Comparison of ENCODE assay signal across 1 cellular context in the genomic region with DNA sequence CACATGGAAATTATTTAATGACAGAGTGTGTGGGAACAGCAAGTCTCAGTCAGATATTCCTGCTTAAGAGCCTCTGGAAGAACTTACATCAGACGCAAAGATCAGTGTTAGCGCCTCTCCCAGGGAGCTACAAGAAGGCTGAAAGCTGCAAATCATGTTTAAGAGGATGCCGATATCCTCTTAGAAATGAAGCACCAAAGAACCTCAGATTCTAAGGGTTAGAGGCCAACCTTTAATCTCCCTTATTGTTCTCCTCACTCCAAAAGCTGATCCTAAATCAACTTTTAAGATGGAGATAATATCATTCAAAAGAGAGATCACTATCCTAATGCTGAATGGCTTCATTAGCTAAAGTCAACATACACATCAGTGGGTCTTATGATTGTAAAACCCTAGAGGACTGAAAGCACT.
TF ChIP-seq lines count a peak whose summit lies in the region.

No MANE protein-coding gene starts in this region.

TF ChIP-seq in HEK293, 187 proteins besides CTCF, POLR2A, EP300 and RAD21 (continued from another document and continues in another):
- TF ChIP-seq ZNF549 (tag by site-specific recombination; IDR thresholded peaks at IDR 0.05): no peak
- TF ChIP-seq ZNF561 (tag by site-specific recombination; IDR thresholded peaks at IDR 0.05; ENCODE audit: borderline replicate concordance): peak; percentile 75
- no peak for TF ChIP-seq ZNF175 (tag by site-specific recombination; IDR thresholded peaks at IDR 0.05)
- no peak for TF ChIP-seq EGR2 (tag by site-specific recombination; IDR thresholded peaks at IDR 0.05; ENCODE audit: low read depth)
- TF ChIP-seq ZNF114 (tag by site-specific recombination; IDR thresholded peaks at IDR 0.05): no peak
- TF ChIP-seq BCL11B (tag by site-specific recombination; IDR thresholded peaks at IDR 0.05; ENCODE audit: low read depth): peak; percentile 23; the same call in 1 of the 2 replicates
- TF ChIP-seq, protein P1, sequence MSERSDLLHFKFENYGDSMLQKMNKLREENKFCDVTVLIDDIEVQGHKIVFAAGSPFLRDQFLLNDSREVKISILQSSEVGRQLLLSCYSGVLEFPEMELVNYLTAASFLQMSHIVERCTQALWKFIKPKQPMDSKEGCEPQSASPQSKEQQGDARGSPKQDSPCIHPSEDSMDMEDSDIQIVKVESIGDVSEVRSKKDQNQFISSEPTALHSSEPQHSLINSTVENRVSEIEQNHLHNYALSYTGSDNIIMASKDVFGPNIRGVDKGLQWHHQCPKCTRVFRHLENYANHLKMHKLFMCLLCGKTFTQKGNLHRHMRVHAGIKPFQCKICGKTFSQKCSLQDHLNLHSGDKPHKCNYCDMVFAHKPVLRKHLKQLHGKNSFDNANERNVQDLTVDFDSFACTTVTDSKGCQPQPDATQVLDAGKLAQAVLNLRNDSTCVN (tag by site-specific recombination; optimal IDR thresholded peaks at IDR 0.05): no peak
- TF ChIP-seq ZNF548 (tag by site-specific recombination; IDR thresholded peaks at IDR 0.05): no peak
- TF ChIP-seq ZNF596 (tag by site-specific recombination; IDR thresholded peaks at IDR 0.05): peak; percentile 85
- peak; percentile 98 for TF ChIP-seq OSR2 (tag by site-specific recombination; IDR thresholded peaks at IDR 0.05)
- peak; percentile 68; the same call in 1 of the 2 replicates for TF ChIP-seq ZSCAN30 (tag by site-specific recombination; IDR thresholded peaks at IDR 0.05)
- TF ChIP-seq ZSCAN23 (tag by site-specific recombination; IDR thresholded peaks at IDR 0.05): 0 out of 2 replicates have a peak, but pooled peaks have one; percentile 52
- TF ChIP-seq, protein P2, sequence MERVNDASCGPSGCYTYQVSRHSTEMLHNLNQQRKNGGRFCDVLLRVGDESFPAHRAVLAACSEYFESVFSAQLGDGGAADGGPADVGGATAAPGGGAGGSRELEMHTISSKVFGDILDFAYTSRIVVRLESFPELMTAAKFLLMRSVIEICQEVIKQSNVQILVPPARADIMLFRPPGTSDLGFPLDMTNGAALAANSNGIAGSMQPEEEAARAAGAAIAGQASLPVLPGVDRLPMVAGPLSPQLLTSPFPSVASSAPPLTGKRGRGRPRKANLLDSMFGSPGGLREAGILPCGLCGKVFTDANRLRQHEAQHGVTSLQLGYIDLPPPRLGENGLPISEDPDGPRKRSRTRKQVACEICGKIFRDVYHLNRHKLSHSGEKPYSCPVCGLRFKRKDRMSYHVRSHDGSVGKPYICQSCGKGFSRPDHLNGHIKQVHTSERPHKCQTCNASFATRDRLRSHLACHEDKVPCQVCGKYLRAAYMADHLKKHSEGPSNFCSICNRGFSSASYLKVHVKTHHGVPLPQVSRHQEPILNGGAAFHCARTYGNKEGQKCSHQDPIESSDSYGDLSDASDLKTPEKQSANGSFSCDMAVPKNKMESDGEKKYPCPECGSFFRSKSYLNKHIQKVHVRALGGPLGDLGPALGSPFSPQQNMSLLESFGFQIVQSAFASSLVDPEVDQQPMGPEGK (tag by site-specific recombination; IDR thresholded peaks at IDR 0.05): no peak
- no peak for TF ChIP-seq ZNF16 (tag by site-specific recombination; IDR thresholded peaks at IDR 0.05; ENCODE audit: low read depth)
- TF ChIP-seq ZNF366 (tag by site-specific recombination; conservative IDR thresholded peaks at IDR 0.05): peak; percentile 59; the same call in 1 of the 2 replicates
- no peak for TF ChIP-seq GLIS2 (tag by site-specific recombination; IDR thresholded peaks at IDR 0.05)
- no peak for TF ChIP-seq ZNF169 (tag by site-specific recombination; IDR thresholded peaks at IDR 0.05)
- 0 out of 2 replicates have a peak, but pooled peaks have one; percentile 18 for TF ChIP-seq ZIC2 (tag by site-specific recombination; IDR thresholded peaks at IDR 0.05)
- TF ChIP-seq, protein P3, sequence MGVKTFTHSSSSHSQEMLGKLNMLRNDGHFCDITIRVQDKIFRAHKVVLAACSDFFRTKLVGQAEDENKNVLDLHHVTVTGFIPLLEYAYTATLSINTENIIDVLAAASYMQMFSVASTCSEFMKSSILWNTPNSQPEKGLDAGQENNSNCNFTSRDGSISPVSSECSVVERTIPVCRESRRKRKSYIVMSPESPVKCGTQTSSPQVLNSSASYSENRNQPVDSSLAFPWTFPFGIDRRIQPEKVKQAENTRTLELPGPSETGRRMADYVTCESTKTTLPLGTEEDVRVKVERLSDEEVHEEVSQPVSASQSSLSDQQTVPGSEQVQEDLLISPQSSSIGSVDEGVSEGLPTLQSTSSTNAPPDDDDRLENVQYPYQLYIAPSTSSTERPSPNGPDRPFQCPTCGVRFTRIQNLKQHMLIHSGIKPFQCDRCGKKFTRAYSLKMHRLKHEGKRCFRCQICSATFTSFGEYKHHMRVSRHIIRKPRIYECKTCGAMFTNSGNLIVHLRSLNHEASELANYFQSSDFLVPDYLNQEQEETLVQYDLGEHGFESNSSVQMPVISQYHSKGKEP (tag by site-specific recombination; IDR thresholded peaks at IDR 0.05): peak; percentile 76
- no peak for TF ChIP-seq ZBTB1 (tag by site-specific recombination; IDR thresholded peaks at IDR 0.05)
- TF ChIP-seq ZNF785 (tag by site-specific recombination; IDR thresholded peaks at IDR 0.05): no peak
- no peak for TF ChIP-seq ZNF76 (tag by site-specific recombination; IDR thresholded peaks at IDR 0.05; ENCODE audit: borderline replicate concordance, low read depth)
- TF ChIP-seq FEZF1 (tag by site-specific recombination; IDR thresholded peaks at IDR 0.05): peak; percentile 95
- no peak for TF ChIP-seq BCL11A (tag by site-specific recombination; IDR thresholded peaks at IDR 0.05; ENCODE audit: low read depth)
- TF ChIP-seq, protein P4, sequence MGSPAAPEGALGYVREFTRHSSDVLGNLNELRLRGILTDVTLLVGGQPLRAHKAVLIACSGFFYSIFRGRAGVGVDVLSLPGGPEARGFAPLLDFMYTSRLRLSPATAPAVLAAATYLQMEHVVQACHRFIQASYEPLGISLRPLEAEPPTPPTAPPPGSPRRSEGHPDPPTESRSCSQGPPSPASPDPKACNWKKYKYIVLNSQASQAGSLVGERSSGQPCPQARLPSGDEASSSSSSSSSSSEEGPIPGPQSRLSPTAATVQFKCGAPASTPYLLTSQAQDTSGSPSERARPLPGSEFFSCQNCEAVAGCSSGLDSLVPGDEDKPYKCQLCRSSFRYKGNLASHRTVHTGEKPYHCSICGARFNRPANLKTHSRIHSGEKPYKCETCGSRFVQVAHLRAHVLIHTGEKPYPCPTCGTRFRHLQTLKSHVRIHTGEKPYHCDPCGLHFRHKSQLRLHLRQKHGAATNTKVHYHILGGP (tag by site-specific recombination; IDR thresholded peaks at IDR 0.05): 0 out of 2 replicates have a peak, but pooled peaks have one; percentile 10
- peak; percentile 59; the same call in 1 of the 2 replicates for TF ChIP-seq KLF10 (tag by site-specific recombination; IDR thresholded peaks at IDR 0.05)
- TF ChIP-seq ZNF571 (tag by site-specific recombination; IDR thresholded peaks at IDR 0.05): no peak
- TF ChIP-seq ZNF776 (tag by site-specific recombination; IDR thresholded peaks at IDR 0.05; ENCODE audit: borderline replicate concordance): no peak
- TF ChIP-seq SP7 (tag by site-specific recombination; IDR thresholded peaks at IDR 0.05): 0 out of 2 replicates have a peak, but pooled peaks have one; percentile 20
- TF ChIP-seq, protein P5, sequence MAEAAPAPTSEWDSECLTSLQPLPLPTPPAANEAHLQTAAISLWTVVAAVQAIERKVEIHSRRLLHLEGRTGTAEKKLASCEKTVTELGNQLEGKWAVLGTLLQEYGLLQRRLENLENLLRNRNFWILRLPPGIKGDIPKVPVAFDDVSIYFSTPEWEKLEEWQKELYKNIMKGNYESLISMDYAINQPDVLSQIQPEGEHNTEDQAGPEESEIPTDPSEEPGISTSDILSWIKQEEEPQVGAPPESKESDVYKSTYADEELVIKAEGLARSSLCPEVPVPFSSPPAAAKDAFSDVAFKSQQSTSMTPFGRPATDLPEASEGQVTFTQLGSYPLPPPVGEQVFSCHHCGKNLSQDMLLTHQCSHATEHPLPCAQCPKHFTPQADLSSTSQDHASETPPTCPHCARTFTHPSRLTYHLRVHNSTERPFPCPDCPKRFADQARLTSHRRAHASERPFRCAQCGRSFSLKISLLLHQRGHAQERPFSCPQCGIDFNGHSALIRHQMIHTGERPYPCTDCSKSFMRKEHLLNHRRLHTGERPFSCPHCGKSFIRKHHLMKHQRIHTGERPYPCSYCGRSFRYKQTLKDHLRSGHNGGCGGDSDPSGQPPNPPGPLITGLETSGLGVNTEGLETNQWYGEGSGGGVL (tag by site-specific recombination; IDR thresholded peaks at IDR 0.05): no peak
- TF ChIP-seq, protein P6, sequence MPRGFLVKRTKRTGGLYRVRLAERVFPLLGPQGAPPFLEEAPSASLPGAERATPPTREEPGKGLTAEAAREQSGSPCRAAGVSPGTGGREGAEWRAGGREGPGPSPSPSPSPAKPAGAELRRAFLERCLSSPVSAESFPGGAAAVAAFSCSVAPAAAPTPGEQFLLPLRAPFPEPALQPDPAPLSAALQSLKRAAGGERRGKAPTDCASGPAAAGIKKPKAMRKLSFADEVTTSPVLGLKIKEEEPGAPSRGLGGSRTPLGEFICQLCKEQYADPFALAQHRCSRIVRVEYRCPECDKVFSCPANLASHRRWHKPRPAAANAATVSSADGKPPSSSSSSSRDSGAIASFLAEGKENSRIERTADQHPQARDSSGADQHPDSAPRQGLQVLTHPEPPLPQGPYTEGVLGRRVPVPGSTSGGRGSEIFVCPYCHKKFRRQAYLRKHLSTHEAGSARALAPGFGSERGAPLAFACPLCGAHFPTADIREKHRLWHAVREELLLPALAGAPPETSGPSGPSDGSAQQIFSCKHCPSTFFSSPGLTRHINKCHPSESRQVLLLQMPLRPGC (tag by site-specific recombination; IDR thresholded peaks at IDR 0.05): 0 out of 2 replicates have a peak, but pooled peaks have one; percentile 61
- TF ChIP-seq, protein P7, sequence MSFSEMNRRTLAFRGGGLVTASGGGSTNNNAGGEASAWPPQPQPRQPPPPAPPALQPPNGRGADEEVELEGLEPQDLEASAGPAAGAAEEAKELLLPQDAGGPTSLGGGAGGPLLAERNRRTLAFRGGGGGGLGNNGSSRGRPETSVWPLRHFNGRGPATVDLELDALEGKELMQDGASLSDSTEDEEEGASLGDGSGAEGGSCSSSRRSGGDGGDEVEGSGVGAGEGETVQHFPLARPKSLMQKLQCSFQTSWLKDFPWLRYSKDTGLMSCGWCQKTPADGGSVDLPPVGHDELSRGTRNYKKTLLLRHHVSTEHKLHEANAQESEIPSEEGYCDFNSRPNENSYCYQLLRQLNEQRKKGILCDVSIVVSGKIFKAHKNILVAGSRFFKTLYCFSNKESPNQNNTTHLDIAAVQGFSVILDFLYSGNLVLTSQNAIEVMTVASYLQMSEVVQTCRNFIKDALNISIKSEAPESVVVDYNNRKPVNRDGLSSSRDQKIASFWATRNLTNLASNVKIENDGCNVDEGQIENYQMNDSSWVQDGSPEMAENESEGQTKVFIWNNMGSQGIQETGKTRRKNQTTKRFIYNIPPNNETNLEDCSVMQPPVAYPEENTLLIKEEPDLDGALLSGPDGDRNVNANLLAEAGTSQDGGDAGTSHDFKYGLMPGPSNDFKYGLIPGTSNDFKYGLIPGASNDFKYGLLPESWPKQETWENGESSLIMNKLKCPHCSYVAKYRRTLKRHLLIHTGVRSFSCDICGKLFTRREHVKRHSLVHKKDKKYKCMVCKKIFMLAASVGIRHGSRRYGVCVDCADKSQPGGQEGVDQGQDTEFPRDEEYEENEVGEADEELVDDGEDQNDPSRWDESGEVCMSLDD (tag by site-specific recombination; IDR thresholded peaks at IDR 0.05): no peak
- TF ChIP-seq ZNF184 (tag by site-specific recombination; IDR thresholded peaks at IDR 0.05): no peak
- TF ChIP-seq, protein P8, sequence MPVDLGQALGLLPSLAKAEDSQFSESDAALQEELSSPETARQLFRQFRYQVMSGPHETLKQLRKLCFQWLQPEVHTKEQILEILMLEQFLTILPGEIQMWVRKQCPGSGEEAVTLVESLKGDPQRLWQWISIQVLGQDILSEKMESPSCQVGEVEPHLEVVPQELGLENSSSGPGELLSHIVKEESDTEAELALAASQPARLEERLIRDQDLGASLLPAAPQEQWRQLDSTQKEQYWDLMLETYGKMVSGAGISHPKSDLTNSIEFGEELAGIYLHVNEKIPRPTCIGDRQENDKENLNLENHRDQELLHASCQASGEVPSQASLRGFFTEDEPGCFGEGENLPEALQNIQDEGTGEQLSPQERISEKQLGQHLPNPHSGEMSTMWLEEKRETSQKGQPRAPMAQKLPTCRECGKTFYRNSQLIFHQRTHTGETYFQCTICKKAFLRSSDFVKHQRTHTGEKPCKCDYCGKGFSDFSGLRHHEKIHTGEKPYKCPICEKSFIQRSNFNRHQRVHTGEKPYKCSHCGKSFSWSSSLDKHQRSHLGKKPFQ (tag by site-specific recombination; IDR thresholded peaks at IDR 0.05): peak; percentile 82
- no peak for TF ChIP-seq ZNF426 (tag by site-specific recombination; IDR thresholded peaks at IDR 0.05)
- peak; percentile 15; the same call in 1 of the 2 replicates for TF ChIP-seq ZNF146 (tag by site-specific recombination; IDR thresholded peaks at IDR 0.05)
- TF ChIP-seq ZNF529 (tag by site-specific recombination; IDR thresholded peaks at IDR 0.05; ENCODE audit: insufficient replicate concordance): no peak
- no peak for TF ChIP-seq ZNF133 (tag by site-specific recombination; IDR thresholded peaks at IDR 0.05)
- TF ChIP-seq TRIM28 (IDR thresholded peaks at IDR 0.05; ENCODE audit: borderline replicate concordance, low read length): peak; percentile 89; the same call in 1 of the 2 replicates
- TF ChIP-seq, protein P9, sequence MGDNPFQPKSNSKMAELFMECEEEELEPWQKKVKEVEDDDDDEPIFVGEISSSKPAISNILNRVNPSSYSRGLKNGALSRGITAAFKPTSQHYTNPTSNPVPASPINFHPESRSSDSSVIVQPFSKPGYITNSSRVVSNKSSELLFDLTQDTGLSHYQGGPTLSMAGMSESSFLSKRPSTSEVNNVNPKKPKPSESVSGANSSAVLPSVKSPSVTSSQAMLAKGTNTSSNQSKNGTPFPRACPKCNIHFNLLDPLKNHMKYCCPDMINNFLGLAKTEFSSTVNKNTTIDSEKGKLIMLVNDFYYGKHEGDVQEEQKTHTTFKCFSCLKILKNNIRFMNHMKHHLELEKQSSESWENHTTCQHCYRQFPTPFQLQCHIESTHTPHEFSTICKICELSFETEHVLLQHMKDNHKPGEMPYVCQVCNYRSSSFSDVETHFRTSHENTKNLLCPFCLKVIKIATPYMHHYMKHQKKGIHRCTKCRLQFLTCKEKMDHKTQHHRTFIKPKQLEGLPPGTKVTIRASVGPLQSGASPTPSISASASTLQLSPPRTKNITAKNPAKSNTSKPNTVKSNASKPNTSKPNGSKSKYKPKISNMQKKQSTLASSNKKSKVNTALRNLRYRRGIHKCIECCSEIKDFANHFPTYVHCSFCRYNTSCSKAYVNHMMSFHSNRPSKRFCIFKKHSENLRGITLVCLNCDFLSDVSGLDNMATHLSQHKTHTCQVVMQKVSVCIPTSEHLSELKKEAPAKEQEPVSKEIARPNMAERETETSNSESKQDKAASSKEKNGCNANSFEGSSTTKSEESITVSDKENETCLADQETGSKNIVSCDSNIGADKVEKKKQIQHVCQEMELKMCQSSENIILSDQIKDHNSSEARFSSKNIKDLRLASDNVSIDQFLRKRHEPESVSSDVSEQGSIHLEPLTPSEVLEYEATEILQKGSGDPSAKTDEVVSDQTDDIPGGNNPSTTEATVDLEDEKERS (tag by site-specific recombination; IDR thresholded peaks at IDR 0.05): no peak
- peak; percentile 66 for TF ChIP-seq ZNF629 (tag by site-specific recombination; IDR thresholded peaks at IDR 0.05)
- peak; percentile 99 for TF ChIP-seq TCF7L2 (IDR thresholded peaks at IDR 0.05; ENCODE audit: borderline replicate concordance, low read depth, low read length)
- no peak for TF ChIP-seq ZNF24 (tag by site-specific recombination; IDR thresholded peaks at IDR 0.05)
